10 cellular contexts compared by ENCODE assay signal in genomic region chr17:7313028-7313889, GRCh38. TPM values are rescaled to one million over a fixed set of nuclear protein-coding genes. Genes with fewer than 3 reads are reported as not detected.
A peak's percentile ranks its signal among the peaks of the same experiment; 100 is the strongest.
DNase-seq lines count a peak whose midpoint lies in the region; ATAC-seq and TF ChIP-seq lines count a peak whose summit lies in the region.
"Had no signal": no experiment of that assay in that cellular context is flagged by ENCODE, and none has a peak within 500 bp of the region (broad histone marks: within the 10 kb centered on the region; RNA-seq: fewer than 3 reads in every experiment).

No MANE protein-coding gene starts in this region.

- H2BK12ac ChIP-seq in trophoblast cell (ENCODE audit: low read length): no peak overlapping the region

- H3K4me2 ChIP-seq in fibroblast of lung (ENCODE audit: extremely low read depth, insufficient read depth, low read length): no peak overlapping the region
- no peak overlapping the region for H3K4me2 ChIP-seq in trophoblast cell (ENCODE audit: low read length)

- no peaks in the 10 kb centered on the region for H3K9me3 Mint-ChIP-seq in type B pancreatic cell

- no peak overlapping the region for H3K18ac ChIP-seq in trophoblast cell (ENCODE audit: low read length)

- H4K91ac ChIP-seq in trophoblast cell (ENCODE audit: low read depth, low read length): no peak overlapping the region

- H3K9ac ChIP-seq in fibroblast of lung (ENCODE audit: insufficient read depth, low read length) (no peak overlapping the region), trophoblast cell (ENCODE audit: low read length) (no peak overlapping the region)

- no peak overlapping the region for H2BK120ac ChIP-seq in trophoblast cell (ENCODE audit: insufficient read depth, low read length, poor library complexity)

- H3K9me3 ChIP-seq in T-helper 17 cell (ENCODE audit: control insufficient read depth, low read length, poor library complexity, severe bottlenecking) (no peaks in the 10 kb centered on the region), fibroblast of lung (ENCODE audit: control insufficient read depth, insufficient read depth, low read depth, low read length) (no peaks in the 10 kb centered on the region), trophoblast cell (ENCODE audit: insufficient read depth, low read depth, low read length) (no peaks in the 10 kb centered on the region)
- H3K9me3 ChIP-seq: colonic mucosa had no signal

- peak overlapping the region in 1 of 4 experiments; percentile 1 for H3K4me3 ChIP-seq in fibroblast of lung (replicated peaks in 1 of 4; ENCODE audit: control extremely low read depth in 1 of 4, insufficient read depth in 1 of 4, low read depth in 3 of 4, low read length in 4 of 4)
- no peak overlapping the region for H3K4me3 ChIP-seq in trophoblast cell (ENCODE audit: low read depth, low read length)

- peaks cover 6% of the 10 kb centered on the region for H3K79me1 ChIP-seq in trophoblast cell (ENCODE audit: low read length)

- no peak overlapping the region for H3K23ac ChIP-seq in trophoblast cell (ENCODE audit: low read length)

- H2AFZ ChIP-seq in fibroblast of lung (ENCODE audit: low read length) (no peak overlapping the region), trophoblast cell (ENCODE audit: insufficient read depth, low read length, poor library complexity) (no peak overlapping the region)

- H3K36me3 Mint-ChIP-seq in T-helper 17 cell (ENCODE audit: low read depth) (peaks cover 21% of the 10 kb centered on the region), type B pancreatic cell (peaks cover 33% of the 10 kb centered on the region)

- H3K27ac ChIP-seq in fibroblast of lung (ENCODE audit: insufficient read depth, low read length) (peak overlapping the region; percentile 37), trophoblast cell (ENCODE audit: low read depth, low read length) (no peak overlapping the region)
- H3K27ac ChIP-seq: colonic mucosa had no signal

- H3K27me3 ChIP-seq in fibroblast of lung (ENCODE audit: control insufficient read depth, insufficient read depth, low read length) (no peaks in the 10 kb centered on the region), trophoblast cell (ENCODE audit: insufficient read depth, low read length) (no peaks in the 10 kb centered on the region)
- H3K27me3 ChIP-seq: colonic mucosa had no signal

- no peak overlapping the region for H2BK5ac ChIP-seq in trophoblast cell (ENCODE audit: low read depth, low read length, poor library complexity)

- no CpG with 5 or more reads among the region's 7 CpGs for WGBS in trophoblast cell (ENCODE audit: extremely low coverage, insufficient coverage, insufficient read length)

- H3K36me3 ChIP-seq in fibroblast of lung (ENCODE audit: control insufficient read depth, insufficient read depth, low read length) (peaks cover 32% of the 10 kb centered on the region), trophoblast cell (ENCODE audit: control insufficient read depth in 1 of 2, insufficient read depth in 2 of 2, low read length in 2 of 2) (peaks cover 55 to 66% of the 10 kb centered on the region in 2 experiments)

- ATAC-seq in T-helper 17 cell: no peak
- no peak for ATAC-seq in HG03135 (IDR thresholded peaks at IDR 0.05; ENCODE audit: unreplicated experiment)

- no peak overlapping the region for H3K4ac ChIP-seq in trophoblast cell (ENCODE audit: low read depth, low read length)

- H3K27me3 Mint-ChIP-seq in T-helper 17 cell (no peaks in the 10 kb centered on the region), type B pancreatic cell (no peaks in the 10 kb centered on the region)

- H4K12ac ChIP-seq in trophoblast cell (ENCODE audit: low read depth, low read length): no peak overlapping the region

- H3K79me2 ChIP-seq in fibroblast of lung (ENCODE audit: control insufficient read depth, insufficient read depth, low read length) (peaks cover 41% of the 10 kb centered on the region), trophoblast cell (ENCODE audit: control insufficient read depth, insufficient read depth, low read length, poor library complexity) (peaks cover 16% of the 10 kb centered on the region)

- H3K14ac ChIP-seq in trophoblast cell (ENCODE audit: low read length): no peak overlapping the region

- H3K4me1 Mint-ChIP-seq in T-helper 17 cell (peaks cover 53% of the 10 kb centered on the region), type B pancreatic cell (ENCODE audit: unreplicated experiment) (peaks cover 43% of the 10 kb centered on the region)

- H3K27ac Mint-ChIP-seq in T-helper 17 cell: peak overlapping the region; percentile 97
- H3K27ac Mint-ChIP-seq in type B pancreatic cell: peak overlapping the region; percentile 82

- TF ChIP-seq CTCF in fibroblast of lung (conservative IDR thresholded peaks at IDR 0.05 in 1 of 2, IDR thresholded peaks at IDR 0.05 in 1 of 2; ENCODE audit: low read depth in 1 of 2, low read length in 2 of 2) (peak in 1 of 2 donors; percentile 12), type B pancreatic cell (conservative IDR thresholded peaks at IDR 0.05) (peak; percentile 60)

- no peak overlapping the region for H4K8ac ChIP-seq in trophoblast cell (ENCODE audit: low read depth, low read length)

- H4K20me1 ChIP-seq in fibroblast of lung (ENCODE audit: control insufficient read depth, extremely low read depth, insufficient read depth, low read length): no peaks in the 10 kb centered on the region

- DNase-seq in stimulated activated CD4-positive, alpha-beta T cell treated with anti-CD3 and anti-CD28 coated beads, Interleukin-15, amount 100 ng/mL, for 24 hours: peak; percentile 51
- no peak for DNase-seq in stimulated activated CD4-positive, alpha-beta T cell treated with anti-CD3 and anti-CD28 coated beads, Interleukin-4, amount 100 ng/mL, for 1 hour
- DNase-seq in T-helper 17 cell (no peak), fibroblast of lung (ENCODE audit: low read depth in 2 of 2) (no peak), type B pancreatic cell (ENCODE audit: extremely low spot score, unreplicated experiment) (no peak), trophoblast cell (no peak), iPS-NIHi7 (ENCODE audit: extremely low spot score) (no peak)
- DNase-seq: colonic mucosa, NCI-H1417 had no signal

- no peak overlapping the region for H2AK5ac ChIP-seq in trophoblast cell (ENCODE audit: low read length)

- peak overlapping the region; percentile 80 for H3K4me3 Mint-ChIP-seq in T-helper 17 cell
- H3K4me3 Mint-ChIP-seq in type B pancreatic cell: peak overlapping the region; percentile 87

- H3K4me1 ChIP-seq in fibroblast of lung (ENCODE audit: control insufficient read depth, extremely low read depth, insufficient read depth, low read length) (peaks cover 8% of the 10 kb centered on the region), trophoblast cell (ENCODE audit: control insufficient read depth in 1 of 2, insufficient read depth in 2 of 2, low read length in 2 of 2) (peaks cover 7 to 9% of the 10 kb centered on the region in 2 experiments)

RNA-seq across cellular contexts. Expression of gene GPS2, which starts 1.9 kb away (rescaled TPM):
- 100 to 1,000 TPM in 1 of 2 donors, 10 to 100 TPM in 1; 96.5 to 104 TPM for total RNA-seq in T-helper 17 cell
- 30.6 and 38.5 TPM in 2 replicates for total RNA-seq in fibroblast of lung
- polyA plus RNA-seq in fibroblast of lung: 55.3 and 65.6 TPM in 2 replicates
- 51.2 and 54.6 TPM in 2 replicates for polyA plus RNA-seq in fibroblast of lung (2012)
- 117 and 139 TPM in 2 replicates for polyA minus RNA-seq in fibroblast of lung (ENCODE audit: low replicate concordance)
- 75.0 and 75.4 TPM in 2 replicates for total RNA-seq in type B pancreatic cell (ENCODE audit: low replicate concordance)
- 61.9 and 63.7 TPM in 2 replicates for polyA plus RNA-seq in trophoblast cell (2013)

RNA-seq across cellular contexts. Expression of gene EIF5A, which starts 5.8 kb away (rescaled TPM):
- total RNA-seq in T-helper 17 cell (100 to 1,000 TPM; 496 to 601 TPM), fibroblast of lung (275 and 347 TPM in 2 replicates), type B pancreatic cell (ENCODE audit: low replicate concordance) (454 and 510 TPM in 2 replicates)
- 752 and 1,278 TPM in 2 replicates for polyA plus RNA-seq in fibroblast of lung
- polyA plus RNA-seq in fibroblast of lung (2012): 587 and 1,061 TPM in 2 replicates
- 765 and 958 TPM in 2 replicates for polyA minus RNA-seq in fibroblast of lung (ENCODE audit: low replicate concordance)
- polyA plus RNA-seq in trophoblast cell (2013): 585 and 612 TPM in 2 replicates

RNA-seq across cellular contexts. Expression of gene NEURL4, which starts 15.9 kb away (rescaled TPM):
- total RNA-seq in T-helper 17 cell (10 to 100 TPM; 29.9 to 43.8 TPM), fibroblast of lung (18.2 and 20.1 TPM in 2 replicates), type B pancreatic cell (ENCODE audit: low replicate concordance) (49.9 and 61.5 TPM in 2 replicates)
- 6.0 and 8.3 TPM in 2 replicates for polyA plus RNA-seq in fibroblast of lung
- polyA plus RNA-seq in fibroblast of lung (2012): 9.6 and 10.8 TPM in 2 replicates
- 34.3 and 36.6 TPM in 2 replicates for polyA minus RNA-seq in fibroblast of lung (ENCODE audit: low replicate concordance)
- 12.6 and 14.0 TPM in 2 replicates for polyA plus RNA-seq in trophoblast cell (2013)

RNA-seq across cellular contexts. Expression of gene YBX2, which starts 18.8 kb away (rescaled TPM):
- total RNA-seq in T-helper 17 cell (not detected), fibroblast of lung (under 0.01 TPM in 1 of 2 replicates, not detected in the other), type B pancreatic cell (ENCODE audit: low replicate concordance) (4.5 and 7.0 TPM in 2 replicates)
- polyA plus RNA-seq in fibroblast of lung: not detected in 2 replicates
- polyA plus RNA-seq in fibroblast of lung (2012): not detected in 2 replicates
- not detected in 2 replicates for polyA minus RNA-seq in fibroblast of lung (ENCODE audit: low replicate concordance)
- polyA plus RNA-seq in trophoblast cell (2013): 0.33 and 0.45 TPM in 2 replicates

RNA-seq across cellular contexts. Expression of gene ACAP1, which starts 23.1 kb away (rescaled TPM):
- total RNA-seq in T-helper 17 cell (100 to 1,000 TPM; 641 to 702 TPM), fibroblast of lung (2.1 and 3.9 TPM in 2 replicates), type B pancreatic cell (ENCODE audit: low replicate concordance) (3.2 and 8.3 TPM in 2 replicates)
- polyA plus RNA-seq in fibroblast of lung: 0.06 and 0.40 TPM in 2 replicates
- polyA plus RNA-seq in fibroblast of lung (2012): 3.7 and 4.6 TPM in 2 replicates
- polyA minus RNA-seq in fibroblast of lung (ENCODE audit: low replicate concordance): 4.8 TPM in 1 of 2 replicates, not detected in the other
- 12.8 and 15.8 TPM in 2 replicates for polyA plus RNA-seq in trophoblast cell (2013)
